2 cellular contexts compared by ENCODE assay signal in the genomic region with DNA sequence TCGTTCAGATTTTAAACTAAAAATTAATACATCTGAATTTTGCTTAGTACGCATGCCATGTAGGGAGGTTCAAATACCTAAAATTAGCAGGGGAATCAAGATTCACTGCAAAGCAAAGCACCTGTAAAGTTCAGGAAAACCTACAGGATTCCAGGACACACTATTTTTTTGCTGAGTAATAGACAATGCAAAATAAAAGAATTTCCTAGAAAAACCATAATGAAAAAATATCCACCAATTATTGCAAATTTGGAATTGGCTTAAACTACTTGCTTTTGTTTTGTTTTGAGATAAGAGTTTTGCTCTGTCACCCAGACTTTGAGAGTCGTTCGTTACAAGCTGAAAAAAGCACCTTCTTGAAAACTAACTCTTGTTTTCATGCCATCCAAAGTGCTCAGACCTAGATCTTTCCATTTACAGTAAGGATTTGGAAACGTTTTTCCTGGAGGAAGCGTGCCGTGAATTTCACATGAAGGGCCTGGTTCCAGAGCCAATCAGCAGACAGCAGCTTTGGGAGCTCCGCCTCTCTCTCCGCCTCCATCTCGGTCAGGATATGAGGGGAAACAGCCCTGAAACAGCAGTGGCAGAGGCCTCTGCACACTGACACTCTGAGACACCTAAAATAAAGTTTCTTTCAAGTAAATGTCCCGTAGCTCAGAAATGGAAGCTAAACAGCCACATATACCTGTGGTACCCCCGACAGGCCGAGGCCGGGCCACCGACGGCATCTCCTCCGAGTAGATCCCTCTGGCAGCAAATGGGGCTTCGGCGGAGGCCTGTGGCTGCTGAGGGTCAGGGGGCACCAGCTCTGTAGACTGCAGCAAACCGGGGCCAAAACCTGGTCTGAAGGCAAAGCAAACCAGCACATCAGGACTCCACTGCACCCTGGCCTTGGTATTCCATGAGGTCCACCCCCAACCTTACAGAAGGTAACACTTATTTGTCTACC.
TF ChIP-seq lines count a peak whose summit lies in the region.

No MANE protein-coding gene starts in this region.

TF ChIP-seq in GM23338, 12 proteins besides CTCF, POLR2A, EP300 and RAD21:
- TF ChIP-seq STAT1 (IDR thresholded peaks at IDR 0.05; ENCODE audit: unreplicated experiment) (no peak), ZNF114 (CRISPR knock-in tag; IDR thresholded peaks at IDR 0.05) (no peak), CREB1 (CRISPR knock-in tag; IDR thresholded peaks at IDR 0.05; ENCODE audit: low read depth) (no peak), ZNF462 (CRISPR knock-in tag; IDR thresholded peaks at IDR 0.05) (no peak), POLR2AphosphoS5 (IDR thresholded peaks at IDR 0.05; ENCODE audit: low read depth) (no peak), EZH2phosphoT487 (IDR thresholded peaks at IDR 0.05; ENCODE audit: unreplicated experiment) (no peak)
- TF ChIP-seq, protein P1, sequence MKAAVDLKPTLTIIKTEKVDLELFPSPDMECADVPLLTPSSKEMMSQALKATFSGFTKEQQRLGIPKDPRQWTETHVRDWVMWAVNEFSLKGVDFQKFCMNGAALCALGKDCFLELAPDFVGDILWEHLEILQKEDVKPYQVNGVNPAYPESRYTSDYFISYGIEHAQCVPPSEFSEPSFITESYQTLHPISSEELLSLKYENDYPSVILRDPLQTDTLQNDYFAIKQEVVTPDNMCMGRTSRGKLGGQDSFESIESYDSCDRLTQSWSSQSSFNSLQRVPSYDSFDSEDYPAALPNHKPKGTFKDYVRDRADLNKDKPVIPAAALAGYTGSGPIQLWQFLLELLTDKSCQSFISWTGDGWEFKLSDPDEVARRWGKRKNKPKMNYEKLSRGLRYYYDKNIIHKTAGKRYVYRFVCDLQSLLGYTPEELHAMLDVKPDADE (IDR thresholded peaks at IDR 0.05): no peak
TF ChIP-seq in GM23338: peak in this region for 0.

TF ChIP-seq in endothelial cell of umbilical vein, 7 proteins besides CTCF, POLR2A, EP300 and RAD21:
- TF ChIP-seq, protein P2, sequence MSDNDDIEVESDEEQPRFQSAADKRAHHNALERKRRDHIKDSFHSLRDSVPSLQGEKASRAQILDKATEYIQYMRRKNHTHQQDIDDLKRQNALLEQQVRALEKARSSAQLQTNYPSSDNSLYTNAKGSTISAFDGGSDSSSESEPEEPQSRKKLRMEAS (IDR thresholded peaks at IDR 0.05; ENCODE audit: insufficient read depth, insufficient read length): no peak
- TF ChIP-seq MYC (IDR thresholded peaks at IDR 0.05; ENCODE audit: low read depth, low read length) (no peak), JUN (IDR thresholded peaks at IDR 0.05; ENCODE audit: borderline replicate concordance, insufficient read depth, insufficient read length, low read depth) (no peak), EZH2 (IDR thresholded peaks at IDR 0.05; ENCODE audit: borderline replicate concordance, low read depth, low read length, severe bottlenecking) (no peak), GATA2 (IDR thresholded peaks at IDR 0.05; ENCODE audit: insufficient read depth, insufficient read length, low read depth, low read length) (no peak), FOS (IDR thresholded peaks at IDR 0.05; ENCODE audit: borderline replicate concordance, insufficient read depth, low read length) (no peak), POLR2AphosphoS5 (IDR thresholded peaks at IDR 0.05; ENCODE audit: insufficient read depth, low read depth, low read length) (no peak)
